Comparison of ENCODE assay signal across 9 cellular contexts in the genomic region with DNA sequence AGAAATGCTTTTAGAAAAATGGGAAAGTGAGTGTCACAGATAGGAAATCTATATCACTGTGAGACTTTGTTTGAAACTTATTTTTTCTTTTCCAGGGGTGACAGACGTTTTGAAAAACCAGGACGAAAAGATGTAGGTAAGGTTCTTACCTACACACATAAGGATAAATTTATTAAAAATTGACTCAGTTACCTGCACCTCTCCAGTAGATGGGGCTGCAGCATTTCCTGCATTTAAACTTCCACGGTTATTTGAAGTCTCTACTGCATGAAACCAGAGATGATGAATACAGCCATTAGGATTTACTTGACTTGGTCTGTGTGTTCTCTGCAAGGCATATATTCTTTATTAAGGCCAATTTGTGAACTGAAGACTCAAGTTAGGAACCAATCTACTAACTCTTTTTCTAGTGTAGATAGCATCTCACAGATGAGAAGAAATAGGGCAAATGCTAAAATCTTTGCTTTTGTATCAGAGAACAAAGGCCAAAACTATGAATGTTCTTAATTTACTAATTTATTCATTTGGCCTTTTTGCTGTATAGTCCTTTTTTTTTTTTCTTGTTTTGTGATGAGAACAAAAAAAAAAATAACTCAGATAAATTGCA. TPM values are rescaled to one million over a fixed set of nuclear protein-coding genes. Genes with fewer than 3 reads are reported as not detected.
DNase-seq lines count a peak whose midpoint lies in the region; ATAC-seq and TF ChIP-seq lines count a peak whose summit lies in the region.
"Had no signal": no experiment of that assay in that cellular context is flagged by ENCODE, and none has a peak within 500 bp of the region (broad histone marks: within the 10 kb centered on the region; RNA-seq: fewer than 3 reads in every experiment).

No MANE protein-coding gene starts in this region.

- no peak overlapping the region for H3K27ac ChIP-seq in effector memory CD4-positive, alpha-beta T cell (ENCODE audit: insufficient read depth, low read length, poor library complexity, severe bottlenecking)
- H3K27ac ChIP-seq in osteoblast (ENCODE audit: low read depth, low read length): no peak overlapping the region
- H3K27ac ChIP-seq: BLaER1 had no signal

- peaks cover 9% of the 10 kb centered on the region for H3K36me3 ChIP-seq in effector memory CD4-positive, alpha-beta T cell (ENCODE audit: control insufficient read depth, insufficient read depth, low read length)
- H3K36me3 ChIP-seq in osteoblast (ENCODE audit: insufficient read depth, low read length): peaks cover 48% of the 10 kb centered on the region

- no peaks in the 10 kb centered on the region for H4K20me1 ChIP-seq in osteoblast (ENCODE audit: insufficient read depth, low read length)

- H3K9me3 ChIP-seq in effector memory CD4-positive, alpha-beta T cell (ENCODE audit: control insufficient read depth, low read length): no peaks in the 10 kb centered on the region
- H3K9me3 ChIP-seq in osteoblast (ENCODE audit: low read depth, low read length): no peaks in the 10 kb centered on the region
- H3K9me3 ChIP-seq: BLaER1 had no signal

- H3K4me3 ChIP-seq in effector memory CD4-positive, alpha-beta T cell (ENCODE audit: insufficient read depth, low read depth, low read length, poor library complexity, severe bottlenecking): no peak overlapping the region
- H3K4me3 ChIP-seq in osteoblast (ENCODE audit: insufficient read depth, low read length): no peak overlapping the region
- H3K4me3 ChIP-seq: BLaER1 had no signal

- DNase-seq in DMS79 treated with DMSO at 0.1 percent for 48 hours (lab: John Stamatoyannopoulos, UW): peak; percentile 20
- DNase-seq in DMS79 (lab: John Stamatoyannopoulos, UW): no peak
- DNase-seq in HPDE6-E6E7 (ENCODE audit: extremely low spot score): peak; percentile 15
- peak in 2 of 3 donors; percentile 6 to 12 for DNase-seq in effector memory CD4-positive, alpha-beta T cell
- DNase-seq in osteoblast (ENCODE audit: insufficient read length, low spot score, missing footprints): peak; percentile 39
- DNase-seq in retina: no peak

- H3K79me2 ChIP-seq in osteoblast (ENCODE audit: insufficient read depth, low read length): peaks cover 2% of the 10 kb centered on the region

- peak; percentile 61 for TF ChIP-seq CTCF in osteoblast (IDR thresholded peaks at IDR 0.05; ENCODE audit: extremely low read depth, low read depth, low read length)

- H3K4me2 ChIP-seq in osteoblast (ENCODE audit: insufficient read depth, low read length): no peak overlapping the region
- H3K4me2 ChIP-seq: BLaER1 had no signal

- ATAC-seq in SK-N-SH treated with all-trans-retinoic acid at 6 μM for 48 hours: peak; percentile 79
- ATAC-seq in GM18498 (IDR thresholded peaks at IDR 0.05; ENCODE audit: unreplicated experiment): no peak

- no peaks in the 10 kb centered on the region for H3K27me3 ChIP-seq in effector memory CD4-positive, alpha-beta T cell (replicated peaks; ENCODE audit: control insufficient read depth, insufficient read depth, low read length, poor library complexity, severe bottlenecking)
- no peaks in the 10 kb centered on the region for H3K27me3 ChIP-seq in osteoblast (ENCODE audit: insufficient read depth, low read length)
- H3K27me3 ChIP-seq: BLaER1 had no signal

- H2AFZ ChIP-seq in osteoblast (ENCODE audit: low read length): no peak overlapping the region

- H3K4me1 ChIP-seq in effector memory CD4-positive, alpha-beta T cell (ENCODE audit: control insufficient read depth, insufficient read depth, low read length, poor library complexity, severe bottlenecking): peaks cover 5% of the 10 kb centered on the region
- H3K4me1 ChIP-seq in osteoblast (ENCODE audit: insufficient read depth, low read length): peaks cover under 1% of the 10 kb centered on the region
- H3K4me1 ChIP-seq: BLaER1 had no signal

TF ChIP-seq in SK-N-SH treated with all-trans-retinoic acid at 6 μM for 48 hours, 23 proteins besides CTCF, POLR2A, EP300 and RAD21:
- TF ChIP-seq ZNF8 (CRISPR knock-in tag; IDR thresholded peaks at IDR 0.05): no peak
- TF ChIP-seq TCF4 (CRISPR knock-in tag; IDR thresholded peaks at IDR 0.05; ENCODE audit: borderline replicate concordance): no peak
- no peak for TF ChIP-seq ZFP3 (CRISPR knock-in tag; IDR thresholded peaks at IDR 0.05)
- no peak for TF ChIP-seq ARNTL (CRISPR knock-in tag; IDR thresholded peaks at IDR 0.05; ENCODE audit: borderline replicate concordance, low read depth)
- TF ChIP-seq, protein P1, sequence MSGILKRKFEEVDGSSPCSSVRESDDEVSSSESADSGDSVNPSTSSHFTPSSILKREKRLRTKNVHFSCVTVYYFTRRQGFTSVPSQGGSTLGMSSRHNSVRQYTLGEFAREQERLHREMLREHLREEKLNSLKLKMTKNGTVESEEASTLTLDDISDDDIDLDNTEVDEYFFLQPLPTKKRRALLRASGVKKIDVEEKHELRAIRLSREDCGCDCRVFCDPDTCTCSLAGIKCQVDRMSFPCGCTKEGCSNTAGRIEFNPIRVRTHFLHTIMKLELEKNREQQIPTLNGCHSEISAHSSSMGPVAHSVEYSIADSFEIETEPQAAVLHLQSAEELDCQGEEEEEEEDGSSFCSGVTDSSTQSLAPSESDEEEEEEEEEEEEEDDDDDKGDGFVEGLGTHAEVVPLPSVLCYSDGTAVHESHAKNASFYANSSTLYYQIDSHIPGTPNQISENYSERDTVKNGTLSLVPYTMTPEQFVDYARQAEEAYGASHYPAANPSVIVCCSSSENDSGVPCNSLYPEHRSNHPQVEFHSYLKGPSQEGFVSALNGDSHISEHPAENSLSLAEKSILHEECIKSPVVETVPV (CRISPR knock-in tag; IDR thresholded peaks at IDR 0.05): no peak
- no peak for TF ChIP-seq ZFP30 (CRISPR knock-in tag; IDR thresholded peaks at IDR 0.05)
- TF ChIP-seq, protein P2, sequence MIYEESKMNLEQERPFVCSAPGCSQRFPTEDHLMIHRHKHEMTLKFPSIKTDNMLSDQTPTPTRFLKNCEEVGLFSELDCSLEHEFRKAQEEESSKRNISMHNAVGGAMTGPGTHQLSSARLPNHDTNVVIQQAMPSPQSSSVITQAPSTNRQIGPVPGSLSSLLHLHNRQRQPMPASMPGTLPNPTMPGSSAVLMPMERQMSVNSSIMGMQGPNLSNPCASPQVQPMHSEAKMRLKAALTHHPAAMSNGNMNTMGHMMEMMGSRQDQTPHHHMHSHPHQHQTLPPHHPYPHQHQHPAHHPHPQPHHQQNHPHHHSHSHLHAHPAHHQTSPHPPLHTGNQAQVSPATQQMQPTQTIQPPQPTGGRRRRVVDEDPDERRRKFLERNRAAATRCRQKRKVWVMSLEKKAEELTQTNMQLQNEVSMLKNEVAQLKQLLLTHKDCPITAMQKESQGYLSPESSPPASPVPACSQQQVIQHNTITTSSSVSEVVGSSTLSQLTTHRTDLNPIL (CRISPR knock-in tag; IDR thresholded peaks at IDR 0.05; ENCODE audit: low read depth): no peak
- no peak for TF ChIP-seq PPARA (CRISPR knock-in tag; IDR thresholded peaks at IDR 0.05; ENCODE audit: borderline replicate concordance)
- TF ChIP-seq ZNF565 (CRISPR knock-in tag; conservative IDR thresholded peaks at IDR 0.05; ENCODE audit: low read depth): no peak
- TF ChIP-seq RARB (CRISPR knock-in tag; IDR thresholded peaks at IDR 0.05): no peak
- TF ChIP-seq, protein P3, sequence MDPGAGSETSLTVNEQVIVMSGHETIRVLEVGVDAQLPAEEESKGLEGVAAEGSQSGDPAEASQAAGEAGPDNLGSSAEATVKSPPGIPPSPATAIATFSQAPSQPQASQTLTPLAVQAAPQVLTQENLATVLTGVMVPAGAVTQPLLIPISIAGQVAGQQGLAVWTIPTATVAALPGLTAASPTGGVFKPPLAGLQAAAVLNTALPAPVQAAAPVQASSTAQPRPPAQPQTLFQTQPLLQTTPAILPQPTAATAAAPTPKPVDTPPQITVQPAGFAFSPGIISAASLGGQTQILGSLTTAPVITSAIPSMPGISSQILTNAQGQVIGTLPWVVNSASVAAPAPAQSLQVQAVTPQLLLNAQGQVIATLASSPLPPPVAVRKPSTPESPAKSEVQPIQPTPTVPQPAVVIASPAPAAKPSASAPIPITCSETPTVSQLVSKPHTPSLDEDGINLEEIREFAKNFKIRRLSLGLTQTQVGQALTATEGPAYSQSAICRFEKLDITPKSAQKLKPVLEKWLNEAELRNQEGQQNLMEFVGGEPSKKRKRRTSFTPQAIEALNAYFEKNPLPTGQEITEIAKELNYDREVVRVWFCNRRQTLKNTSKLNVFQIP (CRISPR knock-in tag; IDR thresholded peaks at IDR 0.05; ENCODE audit: borderline replicate concordance, low read depth): no peak
- TF ChIP-seq BACH2 (CRISPR knock-in tag; IDR thresholded peaks at IDR 0.05; ENCODE audit: borderline replicate concordance): no peak
- no peak for TF ChIP-seq ISL1 (CRISPR knock-in tag; IDR thresholded peaks at IDR 0.05)
- no peak for TF ChIP-seq ZC3H10 (CRISPR knock-in tag; IDR thresholded peaks at IDR 0.05)
- TF ChIP-seq ESRRG (CRISPR knock-in tag; IDR thresholded peaks at IDR 0.05): no peak
- TF ChIP-seq OSR1 (CRISPR knock-in tag; IDR thresholded peaks at IDR 0.05): no peak
- TF ChIP-seq, protein P4, sequence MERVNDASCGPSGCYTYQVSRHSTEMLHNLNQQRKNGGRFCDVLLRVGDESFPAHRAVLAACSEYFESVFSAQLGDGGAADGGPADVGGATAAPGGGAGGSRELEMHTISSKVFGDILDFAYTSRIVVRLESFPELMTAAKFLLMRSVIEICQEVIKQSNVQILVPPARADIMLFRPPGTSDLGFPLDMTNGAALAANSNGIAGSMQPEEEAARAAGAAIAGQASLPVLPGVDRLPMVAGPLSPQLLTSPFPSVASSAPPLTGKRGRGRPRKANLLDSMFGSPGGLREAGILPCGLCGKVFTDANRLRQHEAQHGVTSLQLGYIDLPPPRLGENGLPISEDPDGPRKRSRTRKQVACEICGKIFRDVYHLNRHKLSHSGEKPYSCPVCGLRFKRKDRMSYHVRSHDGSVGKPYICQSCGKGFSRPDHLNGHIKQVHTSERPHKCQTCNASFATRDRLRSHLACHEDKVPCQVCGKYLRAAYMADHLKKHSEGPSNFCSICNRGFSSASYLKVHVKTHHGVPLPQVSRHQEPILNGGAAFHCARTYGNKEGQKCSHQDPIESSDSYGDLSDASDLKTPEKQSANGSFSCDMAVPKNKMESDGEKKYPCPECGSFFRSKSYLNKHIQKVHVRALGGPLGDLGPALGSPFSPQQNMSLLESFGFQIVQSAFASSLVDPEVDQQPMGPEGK (CRISPR knock-in tag; IDR thresholded peaks at IDR 0.05; ENCODE audit: borderline replicate concordance): no peak
- TF ChIP-seq ZNF70 (CRISPR knock-in tag; IDR thresholded peaks at IDR 0.05): no peak
- TF ChIP-seq TOX (CRISPR knock-in tag; IDR thresholded peaks at IDR 0.05; ENCODE audit: borderline replicate concordance): no peak

RNA-seq across cellular contexts. Expression of a gene that starts 15.0 kb away (rescaled TPM):
- not detected in 2 replicates for total RNA-seq in osteoblast

Comparison
In these comparisons a context has a peak if more than half of its experiments do, and no peak if none do; other contexts are left out.
1. DNase-seq: peak in DMS79 treated with DMSO at 0.1 percent for 48 hours (single experiment), HPDE6-E6E7 (single experiment), effector memory CD4-positive, alpha-beta T cell (2 of 3) and osteoblast (single experiment); none in DMS79 (single experiment) and retina (single experiment).